Comparison of ENCODE assay signal across 1 cellular context in the genomic region with DNA sequence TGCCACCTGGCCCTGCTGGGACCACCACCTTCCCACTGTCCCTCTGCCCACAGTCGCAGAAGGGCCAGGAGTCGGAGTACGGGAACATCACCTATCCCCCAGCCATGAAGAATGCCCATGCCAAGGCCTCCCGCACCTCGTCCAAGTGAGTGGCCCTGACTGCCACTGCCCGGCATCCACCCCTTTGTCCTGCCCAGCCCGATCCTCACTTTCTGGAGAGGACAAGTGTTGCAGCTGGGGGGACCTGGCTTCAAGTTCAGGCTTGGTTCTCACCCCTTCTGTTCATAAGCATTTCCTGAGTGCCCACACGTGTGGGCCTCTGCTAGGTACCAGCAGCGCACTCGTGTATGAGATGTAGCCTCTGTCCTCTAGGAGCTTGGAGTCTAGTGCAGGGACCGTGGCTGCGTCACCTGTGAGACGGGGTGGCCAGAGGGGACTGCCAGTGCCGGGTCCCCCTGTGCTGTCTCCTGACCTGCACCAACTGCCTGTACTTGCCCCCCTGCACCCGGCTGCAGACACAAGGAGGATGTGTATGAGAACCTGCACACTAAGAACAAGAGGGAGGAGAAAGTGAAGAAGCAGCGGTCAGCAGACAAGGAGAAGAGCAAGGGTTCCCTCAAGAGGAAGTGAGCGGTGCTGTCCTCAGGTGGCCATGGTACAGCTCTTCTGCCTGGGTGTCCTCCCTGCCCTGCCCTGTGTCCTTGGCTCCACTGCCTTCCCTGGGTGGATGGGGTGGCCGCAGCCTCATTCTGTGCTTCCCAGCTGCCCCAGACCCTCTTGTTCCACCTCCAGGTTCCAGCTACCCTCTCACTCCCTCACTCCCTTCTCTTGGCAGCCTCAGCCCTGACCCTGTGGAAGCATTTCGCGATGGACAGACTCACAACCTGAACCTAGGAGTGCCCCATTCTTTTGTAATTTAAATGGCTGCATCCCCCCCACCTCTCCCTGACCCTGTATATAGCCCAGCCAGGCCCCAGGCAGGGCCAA.
TF ChIP-seq lines count a peak whose summit lies in the region.

No MANE protein-coding gene starts in this region.

TF ChIP-seq in endothelial cell of umbilical vein, 7 proteins besides CTCF, POLR2A, EP300 and RAD21:
- TF ChIP-seq POLR2AphosphoS5 (IDR thresholded peaks at IDR 0.05; ENCODE audit: insufficient read depth, low read depth, low read length) (no peak), MYC (IDR thresholded peaks at IDR 0.05; ENCODE audit: low read depth, low read length) (no peak), JUN (IDR thresholded peaks at IDR 0.05; ENCODE audit: borderline replicate concordance, insufficient read depth, insufficient read length, low read depth) (no peak), GATA2 (IDR thresholded peaks at IDR 0.05; ENCODE audit: insufficient read depth, insufficient read length, low read depth, low read length) (no peak), FOS (IDR thresholded peaks at IDR 0.05; ENCODE audit: borderline replicate concordance, insufficient read depth, low read length) (no peak), EZH2 (IDR thresholded peaks at IDR 0.05; ENCODE audit: borderline replicate concordance, low read depth, low read length, severe bottlenecking) (no peak)
- TF ChIP-seq, protein P1, sequence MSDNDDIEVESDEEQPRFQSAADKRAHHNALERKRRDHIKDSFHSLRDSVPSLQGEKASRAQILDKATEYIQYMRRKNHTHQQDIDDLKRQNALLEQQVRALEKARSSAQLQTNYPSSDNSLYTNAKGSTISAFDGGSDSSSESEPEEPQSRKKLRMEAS (IDR thresholded peaks at IDR 0.05; ENCODE audit: insufficient read depth, insufficient read length): no peak
